In genomic region chr10:124697837-124698559, GRCh38 we compare ENCODE assay signal across 8 cellular contexts. TPM values are rescaled to one million over a fixed set of nuclear protein-coding genes. Genes with fewer than 3 reads are reported as not detected.
DNase-seq lines count a peak whose midpoint lies in the region; ATAC-seq and TF ChIP-seq lines count a peak whose summit lies in the region.

No MANE protein-coding gene starts in this region.

- H3K27ac ChIP-seq in upper lobe of left lung: peak overlapping the region in 3 of 4 donors; percentile 8 to 86 (median 76)

- no peak for TF ChIP-seq EP300 in upper lobe of left lung (IDR thresholded peaks at IDR 0.05)

- TF ChIP-seq POLR2A in upper lobe of left lung (IDR thresholded peaks at IDR 0.05): no peak

- no peaks in the 10 kb centered on the region for H3K27me3 ChIP-seq in upper lobe of left lung

- ATAC-seq in activated B cell treated with CpG ODN at 0.5 μM for 24 hours (ENCODE audit: low read depth) (peak; percentile 45), left ventricle myocardium superior (no peak), upper lobe of left lung (ENCODE audit: low FRiP score in 2 of 2) (no peak), GM19452 (IDR thresholded peaks at IDR 0.05; ENCODE audit: unreplicated experiment) (no peak), GM19035 (IDR thresholded peaks at IDR 0.05; ENCODE audit: unreplicated experiment) (no peak)

- peak overlapping the region; percentile 96 for H3K27ac Mint-ChIP-seq in activated B cell treated with CpG ODN at 0.5 μM for 24 hours

- H3K4me3 ChIP-seq in upper lobe of left lung: no peak overlapping the region

- intact Hi-C loops in activated B cell treated with CpG ODN at 0.5 μM for 24 hours (cut with micrococcal nuclease): no loop called here
- intact Hi-C loops in left ventricle myocardium superior (cut with micrococcal nuclease): no loop called here

- POLR2A ChIA-PET in activated B cell treated with CpG ODN at 0.5 μM for 24 hours (lab: Charles Lee): interaction anchor here (0.9 to 3.7 kb wide), 19 partner anchors 11 to 162 kb away, joined by 3 to 105 read pairs (median 13); no protein-coding TSS in a partner anchor

- H3K36me3 Mint-ChIP-seq in activated B cell treated with CpG ODN at 0.5 μM for 24 hours (ENCODE audit: low read depth): peaks cover 64% of the 10 kb centered on the region

- peaks cover 100% of the 10 kb centered on the region for H3K4me1 Mint-ChIP-seq in activated B cell treated with CpG ODN at 0.5 μM for 24 hours

- no peaks in the 10 kb centered on the region for H3K27me3 Mint-ChIP-seq in activated B cell treated with CpG ODN at 0.5 μM for 24 hours

- CTCF ChIA-PET in activated B cell treated with CpG ODN at 0.5 μM for 24 hours (lab: Charles Lee): interaction anchor here (1.3 to 3.3 kb wide), 6 partner anchors 11 to 158 kb away, joined by 3 to 28 read pairs (median 11); no protein-coding TSS in a partner anchor

- no peaks in the 10 kb centered on the region for H3K9me3 ChIP-seq in upper lobe of left lung

- WGBS in upper lobe of left lung, 2 donors: 66 to 70% methylated on average over 6 to 13 of the region's 13 CpGs

- peaks cover 55 to 76% (median 60%) of the 10 kb centered on the region in 4 donors for H3K4me1 ChIP-seq in upper lobe of left lung

- TF ChIP-seq CTCF in activated B cell treated with CpG ODN at 0.5 μM for 24 hours (IDR thresholded peaks at IDR 0.05) (no peak), upper lobe of left lung (IDR thresholded peaks at IDR 0.05) (no peak)

- H3K36me3 ChIP-seq in upper lobe of left lung: peaks cover 0 to 17% (median 8%) of the 10 kb centered on the region in 4 donors

- DNase-seq in activated naive CD4-positive, alpha-beta T cell treated with Interleukin-2 at 50 U/mL for 16 hours: peak; percentile 67
- DNase-seq in activated naive CD4-positive, alpha-beta T cell (lab: John Stamatoyannopoulos, UW): no peak
- DNase-seq in activated B cell treated with CpG ODN at 0.5 μM for 24 hours (peak; percentile 44), left ventricle myocardium superior (peak; percentile 33), upper lobe of left lung (no peak), SKM-1 treated with dmso at 0.1 percent for 144 hours (lab: John Stamatoyannopoulos, UW; ENCODE audit: unreplicated experiment) (no peak)

- H3K4me3 Mint-ChIP-seq in activated B cell treated with CpG ODN at 0.5 μM for 24 hours: peak overlapping the region; percentile 69

- H3K9me3 Mint-ChIP-seq in activated B cell treated with CpG ODN at 0.5 μM for 24 hours: no peaks in the 10 kb centered on the region

RNA-seq across cellular contexts. Expression of gene FAM53B, which starts 46.2 kb away (rescaled TPM):
- 70.9 and 73.9 TPM in 2 replicates for total RNA-seq in activated B cell treated with CpG ODN at 0.5 μM for 24 hours
- total RNA-seq in left ventricle myocardium superior: 45.3 TPM
- total RNA-seq in upper lobe of left lung: 10 to 100 TPM; 35.8 to 62.5 (median 47.8) TPM

Comparison
In these comparisons a context has a peak if more than half of its experiments do, and no peak if none do; other contexts are left out.
1. DNase-seq: peak in activated naive CD4-positive, alpha-beta T cell treated with Interleukin-2 at 50 U/mL for 16 hours (single experiment), activated B cell treated with CpG ODN at 0.5 μM for 24 hours (single experiment) and left ventricle myocardium superior (single experiment); none in activated naive CD4-positive, alpha-beta T cell (0 of 4), upper lobe of left lung (0 of 2) and SKM-1 treated with dmso at 0.1 percent for 144 hours (single experiment).